8 cellular contexts compared by ENCODE assay signal in genomic region chr3:154323921-154324738, GRCh38. TPM values are rescaled to one million over a fixed set of nuclear protein-coding genes. Genes with fewer than 3 reads are reported as not detected.
DNase-seq lines count a peak whose midpoint lies in the region; ATAC-seq and TF ChIP-seq lines count a peak whose summit lies in the region.

TSS of gene DHX36 (minus strand) at chr3:154324487. CDS start at chr3:154324416, 71 bp downstream.

- peaks cover 27% of the 10 kb centered on the region for H3K4me1 Mint-ChIP-seq in WTC11

- POLR2A ChIA-PET in AG04450 (lab: Yijun Ruan, JAX) (no interaction called here), WTC11 (lab: Charles Lee) (interaction anchor here (0.6 kb wide), 2 partner anchors 56 to 60 kb away, joined by 3 to 4 read pairs; no protein-coding TSS in a partner anchor)

- CTCF ChIA-PET in AG04450 (lab: Charles Lee) (interaction anchor here (0.6 to 1.4 kb wide), 4 partner anchors 11 to 1481 kb away, joined by 3 to 8 read pairs (median 6); no protein-coding TSS in a partner anchor), WTC11 (lab: Charles Lee) (interaction anchor here (1.9 kb wide), 1 partner anchor 228 kb away, joined by 8 read pairs; no protein-coding TSS in a partner anchor)

- H3K27ac ChIP-seq in AG04450 (ENCODE audit: low read depth, low read length) (peak within 1 kb of the TSS; percentile 93), spleen (peak within 1 kb of the TSS; percentile 36 to 97 (median 97))

- H3K9me3 ChIP-seq in AG04450 (ENCODE audit: control insufficient read depth, insufficient read depth, low read length) (no peaks in the 10 kb centered on the region; the same call in 1 of the 2 replicates), spleen (no peaks in the 10 kb centered on the region)

- no peaks in the 10 kb centered on the region for H3K27me3 Mint-ChIP-seq in WTC11 (ENCODE audit: low read depth)

- WGBS in spleen, 5 donors = 0 to 1% (median 0%) methylated on average over 38 to 44 of the region's 44 CpGs

- DNase-seq in AG04450 (ENCODE audit: low read depth, low spot score) (peak; percentile 76), NCI-H2227 treated with DMSO at 0.1 percent for 48 hours (lab: John Stamatoyannopoulos, UW) (peak; percentile 83), WTC11 (ENCODE audit: low spot score) (peak; percentile 96), cardiac fibroblast (ENCODE audit: low read depth in 2 of 2) (peak; percentile 92 to 95), inferior parietal cortex (ENCODE audit: extremely low spot score) (peak; percentile 92), spleen (peak; percentile 96)

- H3K27ac Mint-ChIP-seq in WTC11 = peak within 1 kb of the TSS; percentile 96

- no peaks in the 10 kb centered on the region for H3K9me3 Mint-ChIP-seq in WTC11

- TF ChIP-seq CTCF in AG04450 (IDR thresholded peaks at IDR 0.05; ENCODE audit: low read depth, low read length) (no peak), WTC11 (IDR thresholded peaks at IDR 0.05) (no peak), cardiac fibroblast (IDR thresholded peaks at IDR 0.05; ENCODE audit: low read depth, low read length) (no peak), spleen (IDR thresholded peaks at IDR 0.05 in 8 of 11, conservative IDR thresholded peaks at IDR 0.05 in 3 of 11) (peak in 1 of 11 experiments; percentile 5)

- peaks cover 31 to 53% (median 50%) of the 10 kb centered on the region in 6 donors for H3K4me1 ChIP-seq in spleen

- H3K36me3 Mint-ChIP-seq in WTC11 = peaks cover 9% of the 10 kb centered on the region

- H3K4me3 ChIP-seq in AG04450 (ENCODE audit: low read depth, low read length) (peak within 1 kb of the TSS; percentile 92), cardiac fibroblast (replicated peaks in 1 of 2; ENCODE audit: low read depth in 2 of 2, low read length in 2 of 2) (peak within 1 kb of the TSS; percentile 75 to 83), spleen (peak within 1 kb of the TSS; percentile 61 to 79 (median 70))

- TF ChIP-seq POLR2A in spleen (IDR thresholded peaks at IDR 0.05) = peak; percentile 7 to 61 (median 31)

- H3K36me3 ChIP-seq in spleen = no peaks in the 10 kb centered on the region

- intact Hi-C loops in spleen (cut with DNase I; ENCODE audit: low total_unique reads) = no loop called here

- no peaks in the 10 kb centered on the region for H3K27me3 ChIP-seq in AG04450 (ENCODE audit: control insufficient read depth, insufficient read depth, low read length)
- no peaks in the 10 kb centered on the region for H3K27me3 ChIP-seq in spleen (replicated peaks in 1 of 7)

- ATAC-seq in GM18909 (IDR thresholded peaks at IDR 0.05; ENCODE audit: poor library complexity, unreplicated experiment) = peak; percentile 97
- ATAC-seq in HG03175 (IDR thresholded peaks at IDR 0.05; ENCODE audit: unreplicated experiment) = peak; percentile 95
- peak; percentile 93 for ATAC-seq in WTC11

- peak within 1 kb of the TSS; percentile 89 for H3K4me3 Mint-ChIP-seq in WTC11

TF ChIP-seq in WTC11, 78 proteins besides CTCF, POLR2A, EP300 and RAD21:
- TF ChIP-seq GABPB1 (CRISPR knock-in tag; IDR thresholded peaks at IDR 0.05) (0 out of 2 replicates have a peak, but pooled peaks have one; percentile 27), MAX (CRISPR knock-in tag; IDR thresholded peaks at IDR 0.05) (peak; percentile 43; the same call in 1 of the 2 replicates), ETV6 (CRISPR knock-in tag; IDR thresholded peaks at IDR 0.05) (peak; percentile 69), ZBTB21 (CRISPR knock-in tag; IDR thresholded peaks at IDR 0.05; ENCODE audit: borderline replicate concordance) (peak; percentile 99), GTF2I (CRISPR knock-in tag; conservative IDR thresholded peaks at IDR 0.05) (no peak), MYBL2 (CRISPR knock-in tag; IDR thresholded peaks at IDR 0.05) (0 out of 2 replicates have a peak, but pooled peaks have one; percentile 16), ARID4B (CRISPR knock-in tag; IDR thresholded peaks at IDR 0.05; ENCODE audit: borderline replicate concordance) (peak; percentile 48; the same call in 1 of the 2 replicates), JAZF1 (CRISPR knock-in tag; IDR thresholded peaks at IDR 0.05) (no peak), SP1 (CRISPR knock-in tag; conservative IDR thresholded peaks at IDR 0.05) (peak; percentile 88), HMGA2 (CRISPR knock-in tag; IDR thresholded peaks at IDR 0.05) (no peak), KAT7 (CRISPR knock-in tag; IDR thresholded peaks at IDR 0.05; ENCODE audit: borderline replicate concordance) (no peak), CREM (CRISPR knock-in tag; IDR thresholded peaks at IDR 0.05) (peak; percentile 90), CREB1 (CRISPR knock-in tag; IDR thresholded peaks at IDR 0.05) (0 out of 2 replicates have a peak, but pooled peaks have one; percentile 45), FOXK1 (CRISPR knock-in tag; IDR thresholded peaks at IDR 0.05) (peak; percentile 76), PRRX2 (CRISPR knock-in tag; IDR thresholded peaks at IDR 0.05) (no peak), TP53 (CRISPR knock-in tag; IDR thresholded peaks at IDR 0.05) (no peak), TEAD1 (CRISPR knock-in tag; IDR thresholded peaks at IDR 0.05) (peak; percentile 64), FOXP1 (CRISPR knock-in tag; IDR thresholded peaks at IDR 0.05; ENCODE audit: borderline replicate concordance) (peak; percentile 63; the same call in 1 of the 2 replicates)
TF ChIP-seq in WTC11: peak in this region for 12.

RNA-seq across cellular contexts. Expression of gene DHX36, which starts in this region (rescaled TPM):
- polyA plus RNA-seq in AG04450 (2011; rRNA removed) (42.3 and 49.3 TPM in 2 replicates), spleen (10 to 100 TPM; 27.4 to 32.0 (median 31.8) TPM)
- polyA minus RNA-seq in AG04450 (2011; rRNA and poly(A)+ RNA removed) = 13.7 and 24.6 TPM in 2 replicates
- total RNA-seq in WTC11 (2021) (90.2 to 100 TPM (median 91.9 TPM) in 3 replicates), spleen (100 to 1,000 TPM in 1 of 7 donors, 10 to 100 TPM in 6; 55.2 to 106 (median 81.9) TPM)

Comparison
In these comparisons a context has a peak if more than half of its experiments do, and no peak if none do; other contexts are left out.
1. Peak in every context shown above with its lines: DNase-seq, ATAC-seq, H3K4me3 ChIP-seq and H3K27ac ChIP-seq.